8 cellular contexts compared by ENCODE assay signal in the genomic region with DNA sequence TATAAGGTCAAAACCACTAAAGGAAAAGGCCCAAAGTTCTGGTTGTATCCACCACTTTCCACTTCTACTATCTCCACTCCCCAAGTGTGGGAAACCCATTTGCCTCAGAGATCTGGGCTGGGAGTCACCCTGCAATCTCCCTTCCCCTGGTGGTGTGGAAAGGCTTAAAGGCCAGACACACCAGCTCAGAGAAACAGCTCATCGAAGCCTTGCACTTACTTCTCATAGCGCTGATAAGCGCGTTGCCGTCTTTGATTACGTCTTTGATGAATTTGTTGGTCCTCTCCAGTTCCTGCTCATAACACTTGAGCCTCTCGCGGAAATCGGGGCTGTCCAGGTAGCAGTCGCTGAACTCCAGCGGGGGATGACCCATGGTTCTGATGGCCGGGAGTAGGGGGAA. TPM values are rescaled to one million over a fixed set of nuclear protein-coding genes. Genes with fewer than 3 reads are reported as not detected.
A peak's percentile ranks its signal among the peaks of the same experiment; 100 is the strongest.
DNase-seq lines count a peak whose midpoint lies in the region; ATAC-seq, FAIRE-seq and TF ChIP-seq lines count a peak whose summit lies in the region.

No MANE protein-coding gene starts in this region.

- H3K36me3 ChIP-seq in MG63, result no peaks in the 10 kb centered on the region
- H3K36me3 ChIP-seq in duodenal mucosa (ENCODE audit: control insufficient read depth in 1 of 2, insufficient read depth in 2 of 2, low read length in 2 of 2), result no peaks in the 10 kb centered on the region
- H3K36me3 ChIP-seq in mucosa of descending colon (ENCODE audit: low read depth), result no peaks in the 10 kb centered on the region

- peak overlapping the region; percentile 89 for H3K4me2 ChIP-seq in A549

- H3K4me1 ChIP-seq in A549, result peaks cover 23% of the 10 kb centered on the region
- peaks cover 5 to 8% of the 10 kb centered on the region in 2 donors for H3K4me1 ChIP-seq in duodenal mucosa (ENCODE audit: control insufficient read depth in 1 of 2, insufficient read depth in 2 of 2, low read length in 2 of 2)
- no peaks in the 10 kb centered on the region for H3K4me1 ChIP-seq in mucosa of descending colon (ENCODE audit: low read depth)

- H3K27ac ChIP-seq in A549, result peak overlapping the region; percentile 81 to 93
- H3K27ac ChIP-seq in duodenal mucosa (ENCODE audit: low read depth, low read length), result peak overlapping the region; percentile 70

- FAIRE-seq in A549 (lab: Jason Lieb, UNC), result no peak

- peak in 1 of 2 experiments; percentile 12; a peak in 1 of 6 replicates for ATAC-seq in A549
- ATAC-seq in mucosa of descending colon, result peak; percentile 9
- ATAC-seq in GM21381 (IDR thresholded peaks at IDR 0.05; ENCODE audit: unreplicated experiment), result no peak
- ATAC-seq in GM21825 (IDR thresholded peaks at IDR 0.05; ENCODE audit: unreplicated experiment), result no peak

- DNase-seq in A549 (ENCODE audit: low read depth in 1 of 2, low spot score in 1 of 2) (peak in 1 of 2 experiments; percentile 18), MG63 (no peak), mucosa of descending colon (no peak), GM19240 (ENCODE audit: insufficient read length, low spot score) (no peak), SKM-1 treated with dmso at 0.1 percent for 144 hours (lab: John Stamatoyannopoulos, UW; ENCODE audit: unreplicated experiment) (no peak)

- TF ChIP-seq EP300 in A549 (IDR thresholded peaks at IDR 0.05), result no peak

- TF ChIP-seq RAD21 in A549 (conservative IDR thresholded peaks at IDR 0.05 in 1 of 2, IDR thresholded peaks at IDR 0.05 in 1 of 2), result no peak

- no peaks in the 10 kb centered on the region for H3K9me3 ChIP-seq in A549
- no peaks in the 10 kb centered on the region for H3K9me3 ChIP-seq in MG63
- no peaks in the 10 kb centered on the region for H3K9me3 ChIP-seq in duodenal mucosa (ENCODE audit: control insufficient read depth in 1 of 2, low read length in 2 of 2)
- H3K9me3 ChIP-seq in mucosa of descending colon, result no peaks in the 10 kb centered on the region

- POLR2A ChIA-PET in A549 (lab: Yijun Ruan, JAX), result interaction anchor here (1.2 to 1.6 kb wide), 2 partner anchors 58 to 66 kb away, joined by 5 to 6 read pairs; a partner anchor contains a TSS

- no peaks in the 10 kb centered on the region for H3K27me3 ChIP-seq in MG63
- no peaks in the 10 kb centered on the region for H3K27me3 ChIP-seq in duodenal mucosa (ENCODE audit: control insufficient read depth in 1 of 2, insufficient read depth in 2 of 2, low read length in 2 of 2)

- TF ChIP-seq POLR2A in A549 (IDR thresholded peaks at IDR 0.05; ENCODE audit: low read length), result no peak

- CTCF ChIA-PET in A549 (lab: Yijun Ruan, JAX), result interaction anchor here (1.1 kb wide), 1 partner anchor 10 kb away, joined by 3 read pairs; no protein-coding TSS in a partner anchor

- WGBS in A549 (ENCODE audit: missing lambda C conversion rate), result 57% methylated on average over 12 of the region's 12 CpGs

- TF ChIP-seq CTCF in A549 (IDR thresholded peaks at IDR 0.05) (no peak), mucosa of descending colon (IDR thresholded peaks at IDR 0.05) (no peak)

- H3K9ac ChIP-seq in duodenal mucosa (ENCODE audit: low read depth in 1 of 2, low read length in 2 of 2), result peak overlapping the region; percentile 43 to 44

- intact Hi-C loops in mucosa of descending colon (cut with DNase I, micrococcal nuclease), result no loop called here

- H3K4me3 ChIP-seq in A549, result peak overlapping the region; percentile 60
- H3K4me3 ChIP-seq in MG63, result peak overlapping the region; percentile 61
- H3K4me3 ChIP-seq in duodenal mucosa (ENCODE audit: low read depth in 1 of 2, low read length in 2 of 2), result peak overlapping the region; percentile 75 to 79
- no peak overlapping the region for H3K4me3 ChIP-seq in mucosa of descending colon

TF ChIP-seq in A549, 52 proteins besides CTCF, POLR2A, EP300 and RAD21:
- TF ChIP-seq, protein P1, sequence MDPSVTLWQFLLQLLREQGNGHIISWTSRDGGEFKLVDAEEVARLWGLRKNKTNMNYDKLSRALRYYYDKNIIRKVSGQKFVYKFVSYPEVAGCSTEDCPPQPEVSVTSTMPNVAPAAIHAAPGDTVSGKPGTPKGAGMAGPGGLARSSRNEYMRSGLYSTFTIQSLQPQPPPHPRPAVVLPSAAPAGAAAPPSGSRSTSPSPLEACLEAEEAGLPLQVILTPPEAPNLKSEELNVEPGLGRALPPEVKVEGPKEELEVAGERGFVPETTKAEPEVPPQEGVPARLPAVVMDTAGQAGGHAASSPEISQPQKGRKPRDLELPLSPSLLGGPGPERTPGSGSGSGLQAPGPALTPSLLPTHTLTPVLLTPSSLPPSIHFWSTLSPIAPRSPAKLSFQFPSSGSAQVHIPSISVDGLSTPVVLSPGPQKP (IDR thresholded peaks at IDR 0.05; ENCODE audit: low read depth, low read length), result no peak

RNA-seq across cellular contexts. Expression of a gene that starts 0.6 kb away (rescaled TPM):
- polyA plus RNA-seq in A549 (2011; rRNA removed), result 3.9 and 5.7 TPM in 2 replicates
- 0.37 and 0.76 TPM in 2 replicates for polyA plus RNA-seq in A549 (2012; cell fraction: cytosol; rRNA removed)
- polyA plus RNA-seq in A549 (2012; cell fraction: nucleus; rRNA removed), result 0.61 and 0.87 TPM in 2 replicates
- 1.7 to 2.0 TPM (median 2.0 TPM) in 3 replicates for polyA plus RNA-seq in A549 (2017; fragmentation: RNase III; extraction: RNeasy Plus Mini Kit Qiagen cat#74134 plus additional on column Dnase treatment)
- polyA minus RNA-seq in A549 (2011; rRNA and poly(A)+ RNA removed), result 12.1 and 12.3 TPM in 2 replicates
- total RNA-seq in MG63 (2014; rRNA removed; shearing (Covaris generic); ENCODE audit: low replicate concordance), result 0.37 and 2.4 TPM in 2 replicates
- total RNA-seq in mucosa of descending colon, result 1 to 10 TPM; 7.5 to 9.5 (median 7.6) TPM
